In genomic region chr9:21381752-21382339, GRCh38 we compare ENCODE assay signal across 8 cellular contexts. TPM values are rescaled to one million over a fixed set of nuclear protein-coding genes. Genes with fewer than 3 reads are reported as not detected.
DNase-seq lines count a peak whose midpoint lies in the region; ATAC-seq lines count a peak whose summit lies in the region.

No MANE protein-coding gene starts in this region.

- no peak overlapping the region for H3K9ac ChIP-seq in GM23248

- no peak overlapping the region for H3K27ac ChIP-seq in GM23248

- no peak overlapping the region for H3K27ac Mint-ChIP-seq in activated CD8-positive, alpha-beta T cell treated with anti-CD3 and anti-CD28 coated beads, Interleukin-2, amount 10 ng/mL, durations not matched to agents 7 days and 5 days

- no peaks in the 10 kb centered on the region for H3K9me3 ChIP-seq in GM23248 (ENCODE audit: low read depth)

- no peak overlapping the region for H3K4me3 ChIP-seq in GM23248

- H3K27me3 ChIP-seq in GM23248 (replicated peaks; ENCODE audit: insufficient read depth): peaks cover 71% of the 10 kb centered on the region

- H3K27me3 Mint-ChIP-seq in activated CD8-positive, alpha-beta T cell treated with anti-CD3 and anti-CD28 coated beads, Interleukin-2, amount 10 ng/mL, durations not matched to agents 7 days and 5 days (ENCODE audit: low read depth): peaks cover 35% of the 10 kb centered on the region

- H3K4me1 Mint-ChIP-seq in activated CD8-positive, alpha-beta T cell treated with anti-CD3 and anti-CD28 coated beads, Interleukin-2, amount 10 ng/mL, durations not matched to agents 7 days and 5 days (ENCODE audit: low read depth): peaks cover 22% of the 10 kb centered on the region

- 29 to 32% methylated on average over 3 of the region's 3 CpGs for WGBS in GM23248 (ENCODE audit: low coverage in 1 of 2, low lambda C conversion rate in 2 of 2, missing lambda C conversion rate in 2 of 2), 2 experiments

- peak; percentile 97 for ATAC-seq in GM19467 (IDR thresholded peaks at IDR 0.05; ENCODE audit: unreplicated experiment)
- peak; percentile 99 for ATAC-seq in HG03439 (IDR thresholded peaks at IDR 0.05; ENCODE audit: unreplicated experiment)
- ATAC-seq in activated CD8-positive, alpha-beta T cell treated with anti-CD3 and anti-CD28 coated beads, Interleukin-2, amount 10 ng/mL, durations not matched to agents 7 days and 5 days: peak; percentile 90

- in situ Hi-C loops in GM23248 (cut with MboI): no loop called here

- no peaks in the 10 kb centered on the region for H3F3A ChIP-seq in GM23248 (ENCODE audit: insufficient read depth)

- no peak overlapping the region for H3K4me2 ChIP-seq in GM23248 (ENCODE audit: unreplicated experiment)

- H4K20me1 ChIP-seq in GM23248 (ENCODE audit: insufficient read depth): no peaks in the 10 kb centered on the region

- no peaks in the 10 kb centered on the region for H3K36me3 ChIP-seq in GM23248 (ENCODE audit: low read depth)

- no peak overlapping the region for H2AFZ ChIP-seq in GM23248

- CTCF ChIA-PET in activated CD8-positive, alpha-beta T cell treated with anti-CD3 and anti-CD28 coated beads, Interleukin-2, amount 10 ng/mL, durations not matched to agents 7 days and 5 days (lab: Charles Lee): interaction anchor here (0.9 to 3.0 kb wide), 4 partner anchors 9 to 53 kb away, joined by 3 to 25 read pairs (median 4); no protein-coding TSS in a partner anchor

- no peaks in the 10 kb centered on the region for H3K36me3 Mint-ChIP-seq in activated CD8-positive, alpha-beta T cell treated with anti-CD3 and anti-CD28 coated beads, Interleukin-2, amount 10 ng/mL, durations not matched to agents 7 days and 5 days (ENCODE audit: low read depth)

- DNase-seq in GF-D8 (lab: John Stamatoyannopoulos, UW): peak; percentile 24
- peak; percentile 45 for DNase-seq in activated CD8-positive, alpha-beta T cell treated with anti-CD3 and anti-CD28 coated beads, Interleukin-2, amount 10 ng/mL, durations not matched to agents 7 days and 5 days
- DNase-seq in superior temporal gyrus (ENCODE audit: extremely low spot score): no peak
- no peak for DNase-seq in NCI-H2171 treated with DMSO at 0.1 percent for 48 hours (lab: John Stamatoyannopoulos, UW)
- DNase-seq in GM23248: no peak
- DNase-seq in stimulated activated CD4-positive, alpha-beta T cell treated with anti-CD3 and anti-CD28 coated beads, Interleukin-12 subunit alpha, Interleukin-12 subunit beta, amount 100 ng/mL, for 4 hours: no peak

- no peaks in the 10 kb centered on the region for H3K9me3 Mint-ChIP-seq in activated CD8-positive, alpha-beta T cell treated with anti-CD3 and anti-CD28 coated beads, Interleukin-2, amount 10 ng/mL, durations not matched to agents 7 days and 5 days (ENCODE audit: insufficient read depth)

- no peaks in the 10 kb centered on the region for H3K9me2 ChIP-seq in GM23248 (ENCODE audit: insufficient read depth)

- peak overlapping the region; percentile 40 for H3K4me3 Mint-ChIP-seq in activated CD8-positive, alpha-beta T cell treated with anti-CD3 and anti-CD28 coated beads, Interleukin-2, amount 10 ng/mL, durations not matched to agents 7 days and 5 days

- no peaks in the 10 kb centered on the region for H3K79me2 ChIP-seq in GM23248 (ENCODE audit: insufficient read depth)

- H3K4me1 ChIP-seq in GM23248 (ENCODE audit: insufficient read depth): no peaks in the 10 kb centered on the region

- POLR2A ChIA-PET in activated CD8-positive, alpha-beta T cell treated with anti-CD3 and anti-CD28 coated beads, Interleukin-2, amount 10 ng/mL, durations not matched to agents 7 days and 5 days (lab: Charles Lee): no interaction called here

RNA-seq across cellular contexts. Expression of gene IFNA2, which starts 3.4 kb away (rescaled TPM):
- total RNA-seq in activated CD8-positive, alpha-beta T cell treated with anti-CD3 and anti-CD28 coated beads, Interleukin-2, amount 10 ng/mL, durations not matched to agents 7 days and 5 days: not detected
- total RNA-seq in GM23248 (2014; rRNA removed; shearing (Covaris generic)): not detected in 2 replicates
- not detected in 2 replicates for polyA plus RNA-seq in GM23248 (2016; fragmentation: Nextera tagmentation; extraction: Ambion mirVana)

RNA-seq across cellular contexts. Expression of gene IFNA13, which starts 14.0 kb away (rescaled TPM):
- not detected for total RNA-seq in activated CD8-positive, alpha-beta T cell treated with anti-CD3 and anti-CD28 coated beads, Interleukin-2, amount 10 ng/mL, durations not matched to agents 7 days and 5 days
- not detected in 2 replicates for total RNA-seq in GM23248 (2014; rRNA removed; shearing (Covaris generic))
- not detected in 2 replicates for polyA plus RNA-seq in GM23248 (2016; fragmentation: Nextera tagmentation; extraction: Ambion mirVana)

RNA-seq across cellular contexts. Expression of gene IFNA8, which starts 27.1 kb away (rescaled TPM):
- total RNA-seq in activated CD8-positive, alpha-beta T cell treated with anti-CD3 and anti-CD28 coated beads, Interleukin-2, amount 10 ng/mL, durations not matched to agents 7 days and 5 days: not detected
- total RNA-seq in GM23248 (2014; rRNA removed; shearing (Covaris generic)): not detected in 2 replicates
- not detected in 2 replicates for polyA plus RNA-seq in GM23248 (2016; fragmentation: Nextera tagmentation; extraction: Ambion mirVana)

RNA-seq across cellular contexts. Expression of gene IFNA6, which starts 31.2 kb away (rescaled TPM):
- not detected for total RNA-seq in activated CD8-positive, alpha-beta T cell treated with anti-CD3 and anti-CD28 coated beads, Interleukin-2, amount 10 ng/mL, durations not matched to agents 7 days and 5 days
- not detected in 2 replicates for total RNA-seq in GM23248 (2014; rRNA removed; shearing (Covaris generic))
- not detected in 2 replicates for polyA plus RNA-seq in GM23248 (2016; fragmentation: Nextera tagmentation; extraction: Ambion mirVana)

RNA-seq across cellular contexts. Expression of gene KLHL9, which starts 46.6 kb away (rescaled TPM):
- total RNA-seq in activated CD8-positive, alpha-beta T cell treated with anti-CD3 and anti-CD28 coated beads, Interleukin-2, amount 10 ng/mL, durations not matched to agents 7 days and 5 days: 10 to 100 TPM; 17.9 to 18.8 TPM
- 41.9 and 49.4 TPM in 2 replicates for total RNA-seq in GM23248 (2014; rRNA removed; shearing (Covaris generic))
- 28.8 and 29.5 TPM in 2 replicates for polyA plus RNA-seq in GM23248 (2016; fragmentation: Nextera tagmentation; extraction: Ambion mirVana)

Comparison
In these comparisons a context has a peak if more than half of its experiments do, and no peak if none do; other contexts are left out.
1. DNase-seq: peak in GF-D8 (single experiment) and activated CD8-positive, alpha-beta T cell treated with anti-CD3 and anti-CD28 coated beads, Interleukin-2, amount 10 ng/mL, durations not matched to agents 7 days and 5 days (single experiment); none in superior temporal gyrus (single experiment), NCI-H2171 treated with DMSO at 0.1 percent for 48 hours (single experiment), GM23248 (single experiment) and stimulated activated CD4-positive, alpha-beta T cell treated with anti-CD3 and anti-CD28 coated beads, Interleukin-12 subunit alpha, Interleukin-12 subunit beta, amount 100 ng/mL, for 4 hours (single experiment).
2. Peak in every context shown above with its lines, with median percentiles within 50 percentile points of each other: ATAC-seq.